Comparison of ENCODE assay signal across 10 cellular contexts in the genomic region with DNA sequence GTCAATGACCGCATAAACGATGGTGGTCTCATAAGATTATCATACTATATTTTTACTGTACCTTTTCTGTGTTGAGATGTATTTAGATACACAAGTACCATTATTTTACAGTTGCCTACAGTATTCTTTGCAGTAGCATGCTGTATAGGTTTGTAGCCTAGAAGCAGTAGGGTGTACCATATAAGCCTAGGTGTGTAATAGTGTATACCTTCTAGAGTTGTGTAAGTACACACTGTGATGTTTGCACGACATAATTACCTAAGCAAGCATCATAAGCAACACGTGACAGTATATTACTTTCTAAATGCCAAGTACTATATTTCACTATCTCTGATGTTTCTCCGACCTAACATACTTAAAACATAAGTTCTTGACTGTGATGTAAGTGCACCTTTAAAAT. TPM values are rescaled to one million over a fixed set of nuclear protein-coding genes. Genes with fewer than 3 reads are reported as not detected.
DNase-seq lines count a peak whose midpoint lies in the region; ATAC-seq and TF ChIP-seq lines count a peak whose summit lies in the region.
"Had no signal": no experiment of that assay in that cellular context is flagged by ENCODE, and none has a peak within 500 bp of the region (broad histone marks: within the 10 kb centered on the region; RNA-seq: fewer than 3 reads in every experiment).

No MANE protein-coding gene starts in this region.

- H3K27me3 ChIP-seq in tibial nerve, result no peaks in the 10 kb centered on the region

- H3K36me3 Mint-ChIP-seq in activated T-cell treated with anti-CD3 and anti-CD28 coated beads, Interleukin-2, amount 50 U/mL, for 72 hours (ENCODE audit: insufficient read depth in 2 of 2), result peaks cover 3% of the 10 kb centered on the region in 2 donors

- DNase-seq in activated T-cell treated with anti-CD3 and anti-CD28 coated beads, Interleukin-2, amount 50 U/mL, for 72 hours, result no peak
- no peak for DNase-seq in activated T-cell treated with anti-CD3 and anti-CD28 coated beads, Interleukin-2, amount 50 U/mL, for 48 hours
- DNase-seq in caudate nucleus (lab: John Stamatoyannopoulos, UW), result no peak
- DNase-seq in lung microvascular endothelial cell (ENCODE audit: low read depth in 2 of 2), result peak; percentile 41 to 47
- DNase-seq in tibial nerve (ENCODE audit: low spot score in 2 of 2), result no peak
- DNase-seq in DMS114 treated with DMSO at 0.1 percent for 48 hours (lab: John Stamatoyannopoulos, UW; ENCODE audit: unreplicated experiment), result no peak
- DNase-seq in epidermal melanocyte (ENCODE audit: insufficient read length, low spot score), result no peak
- DNase-seq: stimulated activated naive CD4-positive, alpha-beta T cell treated with Interleukin-2 at 50 U/mL for 16 hours had no signal

- H3K4me1 Mint-ChIP-seq in activated T-cell treated with anti-CD3 and anti-CD28 coated beads, Interleukin-2, amount 50 U/mL, for 72 hours (ENCODE audit: low read depth), result peaks cover 56% of the 10 kb centered on the region

- peak in 1 of 2 donors; percentile 38 for TF ChIP-seq POLR2A in tibial nerve (IDR thresholded peaks at IDR 0.05)

- peak overlapping the region; percentile 64 to 98 for H3K4me3 Mint-ChIP-seq in activated T-cell treated with anti-CD3 and anti-CD28 coated beads, Interleukin-2, amount 50 U/mL, for 72 hours
- H3K4me3 Mint-ChIP-seq: B cell had no signal

- peaks cover 0 to 61% (median 6%) of the 10 kb centered on the region in 4 donors for H3K4me1 ChIP-seq in tibial nerve

- H3K27ac ChIP-seq in caudate nucleus (ENCODE audit: low read depth, low read length) (peak overlapping the region; percentile 30), tibial nerve (peak overlapping the region; percentile 50 to 85 (median 76))

- peak overlapping the region; percentile 95 for H3K27ac Mint-ChIP-seq in activated T-cell treated with anti-CD3 and anti-CD28 coated beads, Interleukin-2, amount 50 U/mL, for 72 hours
- H3K27ac Mint-ChIP-seq: B cell had no signal

- H3K9me3 Mint-ChIP-seq in activated T-cell treated with anti-CD3 and anti-CD28 coated beads, Interleukin-2, amount 50 U/mL, for 72 hours, result no peaks in the 10 kb centered on the region

- H3K27me3 Mint-ChIP-seq in activated T-cell treated with anti-CD3 and anti-CD28 coated beads, Interleukin-2, amount 50 U/mL, for 72 hours (ENCODE audit: low read depth), result no peaks in the 10 kb centered on the region
- H3K27me3 Mint-ChIP-seq: B cell had no signal

- 45 to 46% methylated on average over 5 of the region's 5 CpGs for WGBS in tibial nerve, 2 donors

- TF ChIP-seq EP300 in tibial nerve (IDR thresholded peaks at IDR 0.05), result no peak

- peak; percentile 37 to 65 for ATAC-seq in activated T-cell treated with anti-CD3 and anti-CD28 coated beads, Interleukin-2, amount 50 U/mL, for 72 hours (replicated peaks in 1 of 2)
- ATAC-seq in HG03354 (IDR thresholded peaks at IDR 0.05; ENCODE audit: poor library complexity, severe bottlenecking, unreplicated experiment), result no peak

- peak overlapping the region; percentile 16 to 55 (median 53) for H3K4me3 ChIP-seq in tibial nerve

- TF ChIP-seq CTCF in tibial nerve (IDR thresholded peaks at IDR 0.05), result no peak

- no peaks in the 10 kb centered on the region for H3K36me3 ChIP-seq in tibial nerve

- H3K9me3 ChIP-seq in tibial nerve, result no peaks in the 10 kb centered on the region

RNA-seq across cellular contexts. Expression of gene LPAR6, which starts 2.7 kb away (rescaled TPM):
- 10 to 100 TPM in 1 of 2 donors, 1 to 10 TPM in 1; 3.3 to 11.9 TPM for total RNA-seq in activated T-cell treated with anti-CD3 and anti-CD28 coated beads, Interleukin-2, amount 50 U/mL, for 72 hours
- total RNA-seq in lung microvascular endothelial cell (19.6 and 25.6 TPM in 2 replicates), tibial nerve (10 to 100 TPM; 19.9 to 28.6 (median 23.6) TPM)

Comparison
In these comparisons a context has a peak if more than half of its experiments do, and no peak if none do; other contexts are left out.
1. DNase-seq: peak in lung microvascular endothelial cell (2 of 2); none in activated T-cell treated with anti-CD3 and anti-CD28 coated beads, Interleukin-2, amount 50 U/mL, for 72 hours (0 of 2), activated T-cell treated with anti-CD3 and anti-CD28 coated beads, Interleukin-2, amount 50 U/mL, for 48 hours (0 of 2), caudate nucleus (0 of 61), tibial nerve (0 of 2), DMS114 treated with DMSO at 0.1 percent for 48 hours (single experiment) and epidermal melanocyte (single experiment).